In genomic region chr19:39695759-39696158, GRCh38 we compare ENCODE assay signal across 1 cellular context.
TF ChIP-seq lines count a peak whose summit lies in the region.

No MANE protein-coding gene starts in this region.

TF ChIP-seq in HepG2, 621 proteins besides CTCF, POLR2A, EP300 and RAD21 (continued from another document and continues in another):
- TF ChIP-seq HBP1 (CRISPR knock-in tag; IDR thresholded peaks at IDR 0.05; ENCODE audit: low read depth) (no peak), ZNF282 (IDR thresholded peaks at IDR 0.05; ENCODE audit: partially characterized antibody) (no peak), ZNF770 (CRISPR knock-in tag; IDR thresholded peaks at IDR 0.05) (no peak), MED1 (CRISPR knock-in tag; IDR thresholded peaks at IDR 0.05) (peak; percentile 54; the same call in 1 of the 2 replicates), FLYWCH1 (CRISPR knock-in tag; IDR thresholded peaks at IDR 0.05) (no peak), ZNF234 (CRISPR knock-in tag; conservative IDR thresholded peaks at IDR 0.05) (no peak), ZNF441 (CRISPR knock-in tag; IDR thresholded peaks at IDR 0.05; ENCODE audit: borderline replicate concordance) (no peak), ZNF142 (CRISPR knock-in tag; IDR thresholded peaks at IDR 0.05) (no peak), ZNF230 (CRISPR knock-in tag; IDR thresholded peaks at IDR 0.05) (no peak), SKI (IDR thresholded peaks at IDR 0.05; ENCODE audit: partially characterized antibody) (peak; percentile 76), PHF21A (CRISPR knock-in tag; IDR thresholded peaks at IDR 0.05) (0 out of 2 replicates have a peak, but pooled peaks have one; percentile 25), SIN3B (IDR thresholded peaks at IDR 0.05; ENCODE audit: low read length) (no peak), SP2 (CRISPR knock-in tag; IDR thresholded peaks at IDR 0.05) (no peak), ZNF484 (CRISPR knock-in tag; IDR thresholded peaks at IDR 0.05; ENCODE audit: borderline replicate concordance, low read depth) (no peak), NFKB2 (CRISPR knock-in tag; IDR thresholded peaks at IDR 0.05; ENCODE audit: borderline replicate concordance) (no peak), GLI4 (CRISPR knock-in tag; IDR thresholded peaks at IDR 0.05; ENCODE audit: borderline replicate concordance) (0 out of 2 replicates have a peak, but pooled peaks have one; percentile 20), ZNF281 (CRISPR knock-in tag; IDR thresholded peaks at IDR 0.05; ENCODE audit: borderline replicate concordance) (peak; percentile 63; the same call in 1 of the 2 replicates), RXRB (CRISPR knock-in tag; IDR thresholded peaks at IDR 0.05; ENCODE audit: borderline replicate concordance) (peak; percentile 66), DRAP1 (CRISPR knock-in tag; IDR thresholded peaks at IDR 0.05) (no peak), CSRNP2 (CRISPR knock-in tag; conservative IDR thresholded peaks at IDR 0.05; ENCODE audit: low read depth) (no peak), TBL1XR1 (IDR thresholded peaks at IDR 0.05; ENCODE audit: borderline replicate concordance, low read length, partially characterized antibody) (peak; percentile 15), REST (IDR thresholded peaks at IDR 0.05; ENCODE audit: borderline replicate concordance in 1 of 2, low read depth in 1 of 2, low read length in 2 of 2) (no peak), IRF1 (CRISPR knock-in tag; IDR thresholded peaks at IDR 0.05; ENCODE audit: low read depth) (no peak), ZNF746 (CRISPR knock-in tag; IDR thresholded peaks at IDR 0.05) (no peak), ZNF644 (CRISPR knock-in tag; IDR thresholded peaks at IDR 0.05; ENCODE audit: low read depth) (no peak), ZNF451 (CRISPR knock-in tag; IDR thresholded peaks at IDR 0.05) (no peak), ZFP41 (CRISPR knock-in tag; IDR thresholded peaks at IDR 0.05; ENCODE audit: borderline replicate concordance) (no peak), BHLHE40 (IDR thresholded peaks at IDR 0.05; ENCODE audit: low read length) (no peak), SMAD1 (CRISPR knock-in tag; IDR thresholded peaks at IDR 0.05; ENCODE audit: borderline replicate concordance, low read depth) (no peak), SOX6 (IDR thresholded peaks at IDR 0.05) (no peak), SOX6 (CRISPR knock-in tag; IDR thresholded peaks at IDR 0.05) (peak; percentile 38; the same call in 1 of the 2 replicates), ZNF780A (CRISPR knock-in tag; IDR thresholded peaks at IDR 0.05) (no peak), PPARG (CRISPR knock-in tag; conservative IDR thresholded peaks at IDR 0.05) (peak; percentile 82), PATZ1 (CRISPR knock-in tag; IDR thresholded peaks at IDR 0.05) (peak; percentile 44; the same call in 1 of the 2 replicates), ASH2L (IDR thresholded peaks at IDR 0.05; ENCODE audit: insufficient read length, low read depth, low read length) (no peak), NFKBIZ (CRISPR knock-in tag; IDR thresholded peaks at IDR 0.05) (no peak), CEBPB (IDR thresholded peaks at IDR 0.05; ENCODE audit: borderline replicate concordance, low read depth, low read length) (no peak), ETV5 (CRISPR knock-in tag; IDR thresholded peaks at IDR 0.05; ENCODE audit: borderline replicate concordance) (0 out of 2 replicates have a peak, but pooled peaks have one; percentile 29), ZNF598 (CRISPR knock-in tag; IDR thresholded peaks at IDR 0.05; ENCODE audit: borderline replicate concordance) (no peak), U2AF2 (IDR thresholded peaks at IDR 0.05; ENCODE audit: low read depth, low read length) (no peak)
